17 cellular contexts compared by ENCODE assay signal in the genomic region with DNA sequence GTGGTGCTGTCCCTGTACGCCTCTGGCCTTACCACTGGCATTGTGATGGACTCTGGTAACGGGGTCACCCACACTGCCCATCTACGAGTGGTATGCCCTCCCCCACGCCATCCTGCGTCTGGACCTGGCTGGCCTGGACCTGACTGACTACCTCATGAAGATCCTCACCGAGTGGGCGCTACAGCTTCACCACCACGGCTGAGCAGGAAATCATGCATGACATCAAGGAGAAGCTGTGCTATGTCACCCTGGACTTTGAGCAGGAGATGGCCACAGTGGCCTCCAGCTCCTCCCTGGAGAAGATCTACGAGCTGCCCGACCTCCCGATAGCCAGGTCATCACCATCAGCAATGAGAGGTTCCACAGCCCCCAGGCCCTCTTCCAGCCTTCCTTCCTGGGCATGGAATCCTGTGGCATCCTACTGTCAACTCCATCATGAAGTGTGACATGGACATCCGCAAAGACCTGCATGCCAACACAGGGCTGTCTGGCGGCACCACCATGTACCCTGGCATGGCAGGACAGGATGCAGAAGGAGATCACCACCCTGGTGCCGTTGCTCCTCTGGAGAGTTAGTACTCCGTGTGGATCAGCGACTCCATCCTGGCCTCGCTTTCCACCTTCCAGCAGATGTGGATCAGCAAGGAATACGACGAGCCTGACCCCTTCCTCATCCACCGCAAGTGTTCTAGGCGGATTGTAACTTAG.
"Had no signal": no experiment of that assay in that cellular context is flagged by ENCODE, and none has a peak within 500 bp of the region (broad histone marks: within the 10 kb centered on the region; RNA-seq: fewer than 3 reads in every experiment).

No MANE protein-coding gene starts in this region.

- H3K27me3 ChIP-seq: gastrocnemius medialis, left lung, ovary, tibial artery, upper lobe of left lung, uterus had no signal

- H3K9me3 ChIP-seq: gastrocnemius medialis, ovary, tibial artery, upper lobe of left lung, uterus had no signal

- H3K27ac ChIP-seq: gastrocnemius medialis, left lung, ovary, tibial artery, upper lobe of left lung, uterus had no signal

- H3K4me1 ChIP-seq: gastrocnemius medialis, left lung, tibial artery, upper lobe of left lung, uterus had no signal

- DNase-seq: effector memory CD4-positive, alpha-beta T cell; gastrocnemius medialis; immature natural killer cell; naive thymus-derived CD4-positive, alpha-beta T cell; nephron progenitor cell; ovary; stimulated activated CD4-positive, alpha-beta T cell treated with anti-CD3 and anti-CD28 coated beads, Interleukin-15, amount 100 ng/mL, for 24 hours; stimulated activated CD4-positive, alpha-beta T cell treated with anti-CD3 and anti-CD28 coated beads, Interleukin-1b, Interleukin-23, amount 100 ng/mL, for 48 hours; stimulated activated CD4-positive, alpha-beta T cell treated with anti-CD3 and anti-CD28 coated beads, Interleukin-4, amount 100 ng/mL, for 24 hours; tibial artery; uterus had no signal

- H3K36me3 ChIP-seq: gastrocnemius medialis, left lung, ovary, tibial artery, upper lobe of left lung, uterus had no signal

- ATAC-seq: esophagus mucosa; gastrocnemius medialis; left lung; naive thymus-derived CD4-positive, alpha-beta T cell; right cardiac atrium; stimulated activated memory B cell treated with anti-CD40 and anti-IgM and Interleukin-4, amounts not matched to agents 10 μg/mL and 1 μg/mL and 100 μg/mL, for 72 hours had no signal

- H3K4me3 ChIP-seq: gastrocnemius medialis, left lung, lung, ovary, tibial artery, upper lobe of left lung, uterus had no signal
